In the genomic region with DNA sequence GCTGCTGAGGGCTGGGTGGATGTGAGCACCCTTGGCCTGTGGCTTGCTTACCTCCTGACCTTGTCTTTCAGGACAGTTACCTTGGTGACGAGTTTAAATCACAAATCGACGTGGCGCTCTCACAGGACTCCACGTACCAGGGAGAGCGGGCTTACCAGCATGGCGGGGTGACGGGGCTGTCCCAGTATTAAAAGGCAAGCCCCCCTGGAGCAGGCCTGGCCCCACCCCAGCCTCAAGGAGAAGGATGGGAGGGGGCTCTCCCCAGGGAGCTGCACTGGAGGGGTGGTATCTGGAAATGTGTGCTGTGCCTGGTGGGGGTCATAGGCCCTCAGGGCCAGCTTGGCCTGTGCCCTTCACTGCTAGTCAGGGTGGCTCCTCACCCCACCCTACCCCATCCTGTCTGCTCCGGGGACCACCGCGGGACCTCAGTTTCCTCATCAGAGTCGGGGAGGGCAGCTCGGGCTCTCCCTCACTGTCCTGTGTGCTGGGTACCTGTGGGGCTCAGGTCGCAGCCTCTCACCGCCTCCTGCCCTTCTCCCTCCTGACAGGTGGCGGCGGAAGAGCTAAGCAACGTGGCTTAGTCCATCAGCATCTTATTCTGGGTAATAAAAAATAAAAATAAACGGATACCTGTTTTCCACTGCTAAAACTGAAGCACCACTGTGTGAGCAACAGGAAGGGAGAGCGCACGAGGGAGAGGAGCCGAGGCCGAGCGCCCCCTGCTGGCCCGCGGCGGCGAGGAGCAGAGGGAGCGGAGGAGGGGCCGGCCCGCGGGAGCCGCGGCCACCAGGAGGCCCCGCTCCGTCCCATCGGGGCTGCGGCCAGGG, we compare ENCODE assay signal across 9 cellular contexts. TPM values are rescaled to one million over a fixed set of nuclear protein-coding genes. Genes with fewer than 3 reads are reported as not detected.
DNase-seq lines count a peak whose midpoint lies in the region; ATAC-seq and TF ChIP-seq lines count a peak whose summit lies in the region.
"Had no signal": no experiment of that assay in that cellular context is flagged by ENCODE, and none has a peak within 500 bp of the region (broad histone marks: within the 10 kb centered on the region; RNA-seq: fewer than 3 reads in every experiment).

No MANE protein-coding gene starts in this region.

- H3K4me1 Mint-ChIP-seq in chondrocyte (ENCODE audit: low read depth), result no peaks in the 10 kb centered on the region

- DNase-seq in G401 (ENCODE audit: low spot score) (peak; percentile 66), chondrocyte (ENCODE audit: low spot score) (peak; percentile 82)
- DNase-seq in activated CD4-positive, alpha-beta T cell treated with anti-CD3 and anti-CD28 coated beads for 4 hours, result peak; percentile 44 to 54
- peak in 2 of 3 experiments; percentile 17 to 57 for DNase-seq in stimulated activated CD4-positive, alpha-beta T cell treated with anti-CD3 and anti-CD28 coated beads, TNF-alpha, amount 100 ng/mL, for 24 hours (ENCODE audit: low read depth in 3 of 3)

- H3K4me1 ChIP-seq in liver (ENCODE audit: control insufficient read depth in 4 of 4, insufficient read depth in 4 of 4, low read length in 3 of 4), result peaks cover 0 to 17% (median 7%) of the 10 kb centered on the region in 4 donors

- H3K27me3 Mint-ChIP-seq in chondrocyte (ENCODE audit: low read depth), result no peaks in the 10 kb centered on the region

- H3K27ac ChIP-seq in liver (ENCODE audit: low read depth in 1 of 2, low read length in 2 of 2), result no peak overlapping the region

- no peak overlapping the region for H3K27ac Mint-ChIP-seq in chondrocyte (ENCODE audit: unreplicated experiment)

- no peak overlapping the region for H3K4me3 ChIP-seq in liver (ENCODE audit: low read depth in 1 of 3, low read length in 3 of 3)
- H3K4me3 ChIP-seq: SK-N-MC had no signal

- peak; percentile 53 to 65 for TF ChIP-seq RAD21 in liver (IDR thresholded peaks at IDR 0.05)

- H3K9ac ChIP-seq in liver (ENCODE audit: low read depth in 1 of 2, low read length in 2 of 2), result no peak overlapping the region

- H3K36me3 ChIP-seq in liver (ENCODE audit: control insufficient read depth in 4 of 4, insufficient read depth in 3 of 4, low read depth in 1 of 4, low read length in 3 of 4), result peaks cover 17 to 64% (median 33%) of the 10 kb centered on the region in 4 donors

- ATAC-seq in GM21381 (IDR thresholded peaks at IDR 0.05; ENCODE audit: unreplicated experiment) (no peak), GM18511 (IDR thresholded peaks at IDR 0.05; ENCODE audit: unreplicated experiment) (no peak)

- H3K27me3 ChIP-seq in liver (ENCODE audit: control insufficient read depth in 4 of 4, insufficient read depth in 4 of 4, low read length in 3 of 4), result no peaks in the 10 kb centered on the region

- in situ Hi-C loops in G401 (cut with HindIII; ENCODE audit: low sequenced_read_pairs), result no loop called here

- H3K36me3 Mint-ChIP-seq in chondrocyte (ENCODE audit: low read depth), result peaks cover 17% of the 10 kb centered on the region

- H3K4me3 Mint-ChIP-seq in chondrocyte (ENCODE audit: unreplicated experiment), result no peak overlapping the region

- no peaks in the 10 kb centered on the region for H3K9me3 ChIP-seq in liver (ENCODE audit: control insufficient read depth in 4 of 4, low read length in 3 of 4)

- WGBS in liver, result 52% methylated on average over 38 of the region's 38 CpGs

- H3K9me3 Mint-ChIP-seq in chondrocyte (ENCODE audit: low read depth), result no peaks in the 10 kb centered on the region

- TF ChIP-seq CTCF in LNCAP (IDR thresholded peaks at IDR 0.05) (peak; percentile 100), chondrocyte (IDR thresholded peaks at IDR 0.05) (peak; percentile 99), liver (IDR thresholded peaks at IDR 0.05; ENCODE audit: low read depth, low read length, missing input control) (peak; percentile 76)

TF ChIP-seq in liver, 16 proteins besides CTCF, POLR2A, EP300 and RAD21:
- TF ChIP-seq, protein P1, sequence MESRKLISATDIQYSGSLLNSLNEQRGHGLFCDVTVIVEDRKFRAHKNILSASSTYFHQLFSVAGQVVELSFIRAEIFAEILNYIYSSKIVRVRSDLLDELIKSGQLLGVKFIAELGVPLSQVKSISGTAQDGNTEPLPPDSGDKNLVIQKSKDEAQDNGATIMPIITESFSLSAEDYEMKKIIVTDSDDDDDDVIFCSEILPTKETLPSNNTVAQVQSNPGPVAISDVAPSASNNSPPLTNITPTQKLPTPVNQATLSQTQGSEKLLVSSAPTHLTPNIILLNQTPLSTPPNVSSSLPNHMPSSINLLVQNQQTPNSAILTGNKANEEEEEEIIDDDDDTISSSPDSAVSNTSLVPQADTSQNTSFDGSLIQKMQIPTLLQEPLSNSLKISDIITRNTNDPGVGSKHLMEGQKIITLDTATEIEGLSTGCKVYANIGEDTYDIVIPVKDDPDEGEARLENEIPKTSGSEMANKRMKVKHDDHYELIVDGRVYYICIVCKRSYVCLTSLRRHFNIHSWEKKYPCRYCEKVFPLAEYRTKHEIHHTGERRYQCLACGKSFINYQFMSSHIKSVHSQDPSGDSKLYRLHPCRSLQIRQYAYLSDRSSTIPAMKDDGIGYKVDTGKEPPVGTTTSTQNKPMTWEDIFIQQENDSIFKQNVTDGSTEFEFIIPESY (IDR thresholded peaks at IDR 0.05), result no peak
- TF ChIP-seq JUND (IDR thresholded peaks at IDR 0.05) (no peak), TAF1 (conservative IDR thresholded peaks at IDR 0.05) (no peak), FOXA1 (IDR thresholded peaks at IDR 0.05) (no peak), EGR1 (IDR thresholded peaks at IDR 0.05; ENCODE audit: low read depth in 2 of 2) (no peak), NR2F2 (IDR thresholded peaks at IDR 0.05) (no peak), GABPA (IDR thresholded peaks at IDR 0.05 in 1 of 2, conservative IDR thresholded peaks at IDR 0.05 in 1 of 2) (no peak), RXRA (IDR thresholded peaks at IDR 0.05) (no peak), HNF4A (conservative IDR thresholded peaks at IDR 0.05) (no peak), FOXA2 (IDR thresholded peaks at IDR 0.05) (no peak)
- TF ChIP-seq, protein P2, sequence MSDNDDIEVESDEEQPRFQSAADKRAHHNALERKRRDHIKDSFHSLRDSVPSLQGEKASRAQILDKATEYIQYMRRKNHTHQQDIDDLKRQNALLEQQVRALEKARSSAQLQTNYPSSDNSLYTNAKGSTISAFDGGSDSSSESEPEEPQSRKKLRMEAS (IDR thresholded peaks at IDR 0.05), result no peak
- TF ChIP-seq, protein P3, sequence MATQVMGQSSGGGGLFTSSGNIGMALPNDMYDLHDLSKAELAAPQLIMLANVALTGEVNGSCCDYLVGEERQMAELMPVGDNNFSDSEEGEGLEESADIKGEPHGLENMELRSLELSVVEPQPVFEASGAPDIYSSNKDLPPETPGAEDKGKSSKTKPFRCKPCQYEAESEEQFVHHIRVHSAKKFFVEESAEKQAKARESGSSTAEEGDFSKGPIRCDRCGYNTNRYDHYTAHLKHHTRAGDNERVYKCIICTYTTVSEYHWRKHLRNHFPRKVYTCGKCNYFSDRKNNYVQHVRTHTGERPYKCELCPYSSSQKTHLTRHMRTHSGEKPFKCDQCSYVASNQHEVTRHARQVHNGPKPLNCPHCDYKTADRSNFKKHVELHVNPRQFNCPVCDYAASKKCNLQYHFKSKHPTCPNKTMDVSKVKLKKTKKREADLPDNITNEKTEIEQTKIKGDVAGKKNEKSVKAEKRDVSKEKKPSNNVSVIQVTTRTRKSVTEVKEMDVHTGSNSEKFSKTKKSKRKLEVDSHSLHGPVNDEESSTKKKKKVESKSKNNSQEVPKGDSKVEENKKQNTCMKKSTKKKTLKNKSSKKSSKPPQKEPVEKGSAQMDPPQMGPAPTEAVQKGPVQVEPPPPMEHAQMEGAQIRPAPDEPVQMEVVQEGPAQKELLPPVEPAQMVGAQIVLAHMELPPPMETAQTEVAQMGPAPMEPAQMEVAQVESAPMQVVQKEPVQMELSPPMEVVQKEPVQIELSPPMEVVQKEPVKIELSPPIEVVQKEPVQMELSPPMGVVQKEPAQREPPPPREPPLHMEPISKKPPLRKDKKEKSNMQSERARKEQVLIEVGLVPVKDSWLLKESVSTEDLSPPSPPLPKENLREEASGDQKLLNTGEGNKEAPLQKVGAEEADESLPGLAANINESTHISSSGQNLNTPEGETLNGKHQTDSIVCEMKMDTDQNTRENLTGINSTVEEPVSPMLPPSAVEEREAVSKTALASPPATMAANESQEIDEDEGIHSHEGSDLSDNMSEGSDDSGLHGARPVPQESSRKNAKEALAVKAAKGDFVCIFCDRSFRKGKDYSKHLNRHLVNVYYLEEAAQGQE (IDR thresholded peaks at IDR 0.05), result no peak

RNA-seq across cellular contexts. Expression of a gene that starts 29.8 kb away (rescaled TPM):
- 10.5 and 13.1 TPM in 2 replicates for total RNA-seq in G401 (2014; rRNA removed; shearing (Covaris generic))
- total RNA-seq in chondrocyte (4.3 to 10.2 TPM (median 8.4 TPM) in 3 replicates), liver (under 1 TPM in 1 of 2 donors, not detected in 1; 0.28 TPM)
- not detected for polyA plus RNA-seq in liver

RNA-seq across cellular contexts. Expression of a gene that starts 34.4 kb away (rescaled TPM):
- 104 and 111 TPM in 2 replicates for total RNA-seq in G401 (2014; rRNA removed; shearing (Covaris generic))
- total RNA-seq in chondrocyte, result 38.6 to 45.3 TPM (median 40.4 TPM) in 3 replicates
- total RNA-seq in liver, result 10 to 100 TPM; 45.1 to 51.0 TPM
- 10 to 100 TPM in 1 of 2 donors, 1 to 10 TPM in 1; 5.7 to 25.4 TPM for polyA plus RNA-seq in liver

RNA-seq across cellular contexts. Expression of a gene that starts 53.0 kb away (rescaled TPM):
- total RNA-seq in G401 (2014; rRNA removed; shearing (Covaris generic)), result 410 and 516 TPM in 2 replicates
- total RNA-seq in chondrocyte, result 175 to 205 TPM (median 189 TPM) in 3 replicates
- total RNA-seq in liver, result 100 to 1,000 TPM; 103 to 141 TPM
- 100 to 1,000 TPM; 143 to 204 TPM for polyA plus RNA-seq in liver

RNA-seq across cellular contexts. Expression of a gene that starts 53.3 kb away (rescaled TPM):
- total RNA-seq in G401 (2014; rRNA removed; shearing (Covaris generic)), result 64.6 and 77.8 TPM in 2 replicates
- total RNA-seq in chondrocyte, result 47.0 to 57.4 TPM (median 50.6 TPM) in 3 replicates
- 10 to 100 TPM; 25.6 to 32.9 TPM for total RNA-seq in liver
- 10 to 100 TPM; 13.2 to 36.1 TPM for polyA plus RNA-seq in liver
